In genomic region chr9:84750152-84750865, GRCh38 we compare ENCODE assay signal across 21 cellular contexts.
DNase-seq lines count a peak whose midpoint lies in the region; ATAC-seq, FAIRE-seq and TF ChIP-seq lines count a peak whose summit lies in the region.
"Had no signal": no experiment of that assay in that cellular context is flagged by ENCODE, and none has a peak within 500 bp of the region (broad histone marks: within the 10 kb centered on the region; RNA-seq: fewer than 3 reads in every experiment).

No MANE protein-coding gene starts in this region.

- no peaks in the 10 kb centered on the region for H3K9me1 ChIP-seq in keratinocyte (ENCODE audit: control insufficient read depth, extremely low read depth, insufficient read depth, low read length)

- H3K9ac ChIP-seq in keratinocyte (ENCODE audit: control insufficient read depth, extremely low read depth, insufficient read depth, low read length): no peak overlapping the region

- BruUV-seq in MCF 10A (replicated peaks; lab: Mats Ljungman, UMichigan): no TSS peak

- peak; percentile 45 for ATAC-seq in aorta (ENCODE audit: low FRiP score)
- ATAC-seq: heart left ventricle, Panc1 had no signal

- H3K27ac ChIP-seq in keratinocyte (ENCODE audit: control insufficient read depth, insufficient read depth, low read length) (no peak overlapping the region), aorta (ENCODE audit: low read depth in 1 of 2, low read length in 2 of 2) (no peak overlapping the region)
- H3K27ac ChIP-seq: adrenal gland, heart left ventricle, left ventricle myocardium inferior, SJSA1, stomach had no signal

- no peak for DNase-seq in activated CD4-positive, alpha-beta memory T cell treated with anti-CD3 and anti-CD28 coated beads, Interleukin-2, amount 10 ng/mL, durations not matched to agents 7 days and 5 days
- no peak for DNase-seq in activated CD4-positive, alpha-beta memory T cell treated with anti-CD3 and anti-CD28 coated beads for 36 hours
- DNase-seq in MCF 10A (ENCODE audit: unreplicated experiment) (peak; percentile 61), keratinocyte (ENCODE audit: low read depth, low spot score) (no peak), aorta (no peak), hippocampal formation (lab: John Stamatoyannopoulos, UW) (no peak), Ammon's horn (ENCODE audit: low spot score) (no peak)
- DNase-seq in stimulated activated CD4-positive, alpha-beta T cell treated with anti-CD3 and anti-CD28 coated beads, Interleukin-4, amount 100 ng/mL, for 4 hours: no peak
- DNase-seq: activated CD4-positive, alpha-beta T cell treated with anti-CD3 and anti-CD28 coated beads, Interleukin-2, amount 10 ng/mL, durations not matched to agents 7 days and 5 days; adrenal gland; Calu3; caudate nucleus; heart left ventricle; left ventricle myocardium inferior; NCI-H1105; NCI-H446 treated with DMSO at 0.1 percent for 48 hours; NK-92 treated with Interleukin-12 subunit alpha and Interleukin-12 subunit beta, amount 100 ng/mL, for 24 hours; stimulated activated CD4-positive, alpha-beta T cell treated with anti-CD3 and anti-CD28 coated beads, Interleukin-4, amount 100 ng/mL, for 24 hours; stomach had no signal

- H3K4me2 ChIP-seq in keratinocyte (ENCODE audit: control insufficient read depth, extremely low read depth, insufficient read depth, low read depth, low read length): peak overlapping the region; percentile 72

- peak overlapping the region; percentile 3 for H2AFZ ChIP-seq in keratinocyte (ENCODE audit: control insufficient read depth, low read length)

- intact Hi-C loops in activated CD4-positive, alpha-beta memory T cell treated with anti-CD3 and anti-CD28 coated beads for 36 hours (cut with micrococcal nuclease): loop anchor here (10.0 kb wide), 2 partner anchors 776 to 994 kb away; partner anchors contain the start of gene AGTPBP1
- intact Hi-C loops in MCF 10A (cut with micrococcal nuclease): no loop called here
- intact Hi-C loops in aorta (cut with DNase I): no loop called here

- POLR2A ChIA-PET in activated CD4-positive, alpha-beta memory T cell treated with anti-CD3 and anti-CD28 coated beads, Interleukin-2, amount 10 ng/mL, durations not matched to agents 7 days and 5 days (lab: Charles Lee): interaction anchor here (1.7 kb wide), 1 partner anchor 41 kb away, joined by 5 read pairs; no protein-coding TSS in a partner anchor
- POLR2A ChIA-PET in activated CD4-positive, alpha-beta memory T cell treated with anti-CD3 and anti-CD28 coated beads for 36 hours (lab: Charles Lee): no interaction called here
- POLR2A ChIA-PET in MCF 10A (lab: Yijun Ruan, JAX): no interaction called here

- H3K4me3 Mint-ChIP-seq in activated CD4-positive, alpha-beta memory T cell treated with anti-CD3 and anti-CD28 coated beads, Interleukin-2, amount 10 ng/mL, durations not matched to agents 7 days and 5 days: no peak overlapping the region
- no peak overlapping the region for H3K4me3 Mint-ChIP-seq in activated CD4-positive, alpha-beta memory T cell treated with anti-CD3 and anti-CD28 coated beads for 36 hours
- no peak overlapping the region for H3K4me3 Mint-ChIP-seq in MCF 10A (ENCODE audit: unreplicated experiment)
- H3K4me3 Mint-ChIP-seq: activated CD4-positive, alpha-beta T cell treated with anti-CD3 and anti-CD28 coated beads, Interleukin-2, amount 10 ng/mL, durations not matched to agents 7 days and 5 days had no signal

- 26 to 41% methylated on average over 5 of the region's 5 CpGs for WGBS in aorta, 2 donors

- no peaks in the 10 kb centered on the region for H4K20me1 ChIP-seq in keratinocyte (ENCODE audit: control insufficient read depth, extremely low read depth, insufficient read depth, low read length)

- H3K4me3 ChIP-seq in keratinocyte (ENCODE audit: control insufficient read depth in 2 of 3, extremely low read depth in 1 of 3, insufficient read depth in 2 of 3, low read depth in 1 of 3, low read length in 3 of 3): peak overlapping the region in 2 of 3 experiments; percentile 11 to 15
- H3K4me3 ChIP-seq in aorta (ENCODE audit: low read length in 2 of 2): no peak overlapping the region
- H3K4me3 ChIP-seq: adrenal gland, heart left ventricle, left ventricle myocardium inferior, SJSA1, stomach had no signal

- H3K79me2 ChIP-seq in keratinocyte (ENCODE audit: control insufficient read depth, insufficient read depth, low read length): no peaks in the 10 kb centered on the region

- peak overlapping the region; percentile 17 for H3K27ac Mint-ChIP-seq in activated CD4-positive, alpha-beta memory T cell treated with anti-CD3 and anti-CD28 coated beads, Interleukin-2, amount 10 ng/mL, durations not matched to agents 7 days and 5 days
- no peak overlapping the region for H3K27ac Mint-ChIP-seq in activated CD4-positive, alpha-beta memory T cell treated with anti-CD3 and anti-CD28 coated beads for 36 hours
- H3K27ac Mint-ChIP-seq in MCF 10A (ENCODE audit: low read depth, unreplicated experiment): no peak overlapping the region
- H3K27ac Mint-ChIP-seq: activated CD4-positive, alpha-beta T cell treated with anti-CD3 and anti-CD28 coated beads, Interleukin-2, amount 10 ng/mL, durations not matched to agents 7 days and 5 days had no signal

- H3K27me3 ChIP-seq in keratinocyte (ENCODE audit: control insufficient read depth, extremely low read depth, insufficient read depth, low read length): no peaks in the 10 kb centered on the region
- peaks cover 0 to 2% of the 10 kb centered on the region in 2 donors for H3K27me3 ChIP-seq in aorta (ENCODE audit: control insufficient read depth in 1 of 2, insufficient read depth in 2 of 2, low read length in 1 of 2)
- H3K27me3 ChIP-seq: adrenal gland, heart left ventricle, SJSA1, stomach had no signal

- H3K36me3 Mint-ChIP-seq in activated CD4-positive, alpha-beta memory T cell treated with anti-CD3 and anti-CD28 coated beads, Interleukin-2, amount 10 ng/mL, durations not matched to agents 7 days and 5 days (ENCODE audit: low read depth): peaks cover 11% of the 10 kb centered on the region
- no peaks in the 10 kb centered on the region for H3K36me3 Mint-ChIP-seq in activated CD4-positive, alpha-beta memory T cell treated with anti-CD3 and anti-CD28 coated beads for 36 hours
- no peaks in the 10 kb centered on the region for H3K36me3 Mint-ChIP-seq in MCF 10A (ENCODE audit: insufficient read depth, unreplicated experiment)

- H3K27me3 Mint-ChIP-seq in activated CD4-positive, alpha-beta memory T cell treated with anti-CD3 and anti-CD28 coated beads, Interleukin-2, amount 10 ng/mL, durations not matched to agents 7 days and 5 days: no peaks in the 10 kb centered on the region
- H3K27me3 Mint-ChIP-seq in activated CD4-positive, alpha-beta memory T cell treated with anti-CD3 and anti-CD28 coated beads for 36 hours: no peaks in the 10 kb centered on the region
- no peaks in the 10 kb centered on the region for H3K27me3 Mint-ChIP-seq in MCF 10A (ENCODE audit: insufficient read depth, unreplicated experiment)
- H3K27me3 Mint-ChIP-seq: activated CD4-positive, alpha-beta T cell treated with anti-CD3 and anti-CD28 coated beads, Interleukin-2, amount 10 ng/mL, durations not matched to agents 7 days and 5 days had no signal

- no peaks in the 10 kb centered on the region for H3K9me3 Mint-ChIP-seq in activated CD4-positive, alpha-beta memory T cell treated with anti-CD3 and anti-CD28 coated beads, Interleukin-2, amount 10 ng/mL, durations not matched to agents 7 days and 5 days
- no peaks in the 10 kb centered on the region for H3K9me3 Mint-ChIP-seq in activated CD4-positive, alpha-beta memory T cell treated with anti-CD3 and anti-CD28 coated beads for 36 hours
- no peaks in the 10 kb centered on the region for H3K9me3 Mint-ChIP-seq in MCF 10A (ENCODE audit: unreplicated experiment)
- H3K9me3 Mint-ChIP-seq: activated CD4-positive, alpha-beta T cell treated with anti-CD3 and anti-CD28 coated beads, Interleukin-2, amount 10 ng/mL, durations not matched to agents 7 days and 5 days had no signal

- TF ChIP-seq CTCF in MCF 10A (IDR thresholded peaks at IDR 0.05; ENCODE audit: unreplicated experiment) (no peak), keratinocyte (optimal IDR thresholded peaks at IDR 0.05 in 1 of 3, IDR thresholded peaks at IDR 0.05 in 1 of 3, conservative IDR thresholded peaks at IDR 0.05 in 1 of 3; ENCODE audit: extremely low read depth in 1 of 3, insufficient read depth in 2 of 3, low read length in 3 of 3) (no peak)

- H3K36me3 ChIP-seq in keratinocyte (ENCODE audit: control insufficient read depth in 2 of 2, extremely low read depth in 1 of 2, insufficient read depth in 2 of 2, low read length in 2 of 2): no peaks in the 10 kb centered on the region
- no peaks in the 10 kb centered on the region for H3K36me3 ChIP-seq in aorta (ENCODE audit: control insufficient read depth in 1 of 2, insufficient read depth in 2 of 2, low read length in 1 of 2)
- H3K36me3 ChIP-seq: adrenal gland, heart left ventricle, left ventricle myocardium inferior, SJSA1, stomach had no signal

- H3K9me3 ChIP-seq in keratinocyte (ENCODE audit: control insufficient read depth, low read depth, low read length) (no peaks in the 10 kb centered on the region), aorta (ENCODE audit: control insufficient read depth, low read length) (no peaks in the 10 kb centered on the region)
- H3K9me3 ChIP-seq: adrenal gland, heart left ventricle, left ventricle myocardium inferior, SJSA1, stomach had no signal

- H3K4me1 Mint-ChIP-seq in activated CD4-positive, alpha-beta memory T cell treated with anti-CD3 and anti-CD28 coated beads, Interleukin-2, amount 10 ng/mL, durations not matched to agents 7 days and 5 days: peaks cover 60% of the 10 kb centered on the region
- H3K4me1 Mint-ChIP-seq in activated CD4-positive, alpha-beta memory T cell treated with anti-CD3 and anti-CD28 coated beads for 36 hours (ENCODE audit: low read depth): peaks cover 29% of the 10 kb centered on the region
- peaks cover 28% of the 10 kb centered on the region for H3K4me1 Mint-ChIP-seq in MCF 10A (ENCODE audit: insufficient read depth, unreplicated experiment)

- H3K4me1 ChIP-seq in keratinocyte (ENCODE audit: control insufficient read depth, extremely low read depth, insufficient read depth, low read length) (peaks cover 42% of the 10 kb centered on the region), aorta (ENCODE audit: control insufficient read depth in 1 of 2, insufficient read depth in 2 of 2, low read length in 2 of 2) (peaks cover 0 to 9% of the 10 kb centered on the region in 2 donors)
- H3K4me1 ChIP-seq: adrenal gland, left ventricle myocardium inferior, SJSA1, stomach had no signal

- CTCF ChIA-PET in activated CD4-positive, alpha-beta memory T cell treated with anti-CD3 and anti-CD28 coated beads, Interleukin-2, amount 10 ng/mL, durations not matched to agents 7 days and 5 days (lab: Charles Lee): no interaction called here
- CTCF ChIA-PET in activated CD4-positive, alpha-beta memory T cell treated with anti-CD3 and anti-CD28 coated beads for 36 hours (lab: Charles Lee): no interaction called here
- CTCF ChIA-PET in MCF 10A (lab: Yijun Ruan, JAX): interaction anchor here (0.6 to 1.4 kb wide), 2 partner anchors 31 to 508 kb away, joined by 3 to 4 read pairs; no protein-coding TSS in a partner anchor

- peak; percentile 93 for FAIRE-seq in keratinocyte (lab: Jason Lieb, UNC)

- dilution Hi-C loops in keratinocyte (cut with MboI; ENCODE audit: extremely low pct_ligation_motif_present, low sequenced_read_pairs): no loop called here

Comparison
In these comparisons a context has a peak if more than half of its experiments do, and no peak if none do; other contexts are left out.
1. H3K4me3 ChIP-seq: peak in keratinocyte (2 of 3); none in aorta (0 of 2).